1 cellular context compared by ENCODE assay signal in the genomic region with DNA sequence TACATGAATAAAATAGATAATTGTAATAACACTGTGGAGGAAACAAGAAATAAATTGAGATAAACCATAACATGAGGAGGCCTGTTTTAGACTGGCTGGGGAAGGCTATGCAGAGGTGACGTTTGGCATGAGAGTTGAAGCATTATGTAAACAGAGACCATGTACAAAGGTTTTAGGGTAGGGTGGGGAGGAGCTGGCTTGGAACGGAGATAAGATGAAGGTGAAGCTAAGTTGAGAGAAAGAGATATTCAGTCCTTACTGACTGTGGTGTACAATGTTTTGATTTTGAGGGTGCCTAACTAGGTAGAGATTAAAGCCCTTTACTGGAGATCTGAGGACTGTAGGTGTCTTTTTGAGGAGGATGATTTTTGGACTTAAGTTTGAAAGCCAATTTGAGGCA.
A peak's percentile ranks its signal among the peaks of the same experiment; 100 is the strongest.
TF ChIP-seq lines count a peak whose summit lies in the region.

No MANE protein-coding gene starts in this region.

TF ChIP-seq in K562, 482 proteins besides CTCF, POLR2A, EP300 and RAD21 (continued from another document):
- TF ChIP-seq, protein P1, sequence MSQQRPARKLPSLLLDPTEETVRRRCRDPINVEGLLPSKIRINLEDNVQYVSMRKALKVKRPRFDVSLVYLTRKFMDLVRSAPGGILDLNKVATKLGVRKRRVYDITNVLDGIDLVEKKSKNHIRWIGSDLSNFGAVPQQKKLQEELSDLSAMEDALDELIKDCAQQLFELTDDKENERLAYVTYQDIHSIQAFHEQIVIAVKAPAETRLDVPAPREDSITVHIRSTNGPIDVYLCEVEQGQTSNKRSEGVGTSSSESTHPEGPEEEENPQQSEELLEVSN (IDR thresholded peaks at IDR 0.05; ENCODE audit: borderline replicate concordance in 1 of 2, extremely low read depth in 1 of 2, insufficient read depth in 1 of 2, insufficient read length in 1 of 2, low read depth in 1 of 2, low read length in 1 of 2, poor library complexity in 1 of 2, severe bottlenecking in 1 of 2) = no peak
- no peak for TF ChIP-seq ZNF584 (CRISPR knock-in tag; IDR thresholded peaks at IDR 0.05; ENCODE audit: low read depth)
- peak; percentile 66 to 84 for TF ChIP-seq FOXK2 (conservative IDR thresholded peaks at IDR 0.05 in 1 of 2, IDR thresholded peaks at IDR 0.05 in 1 of 2; ENCODE audit: low read depth in 2 of 2)
- TF ChIP-seq, protein P2, sequence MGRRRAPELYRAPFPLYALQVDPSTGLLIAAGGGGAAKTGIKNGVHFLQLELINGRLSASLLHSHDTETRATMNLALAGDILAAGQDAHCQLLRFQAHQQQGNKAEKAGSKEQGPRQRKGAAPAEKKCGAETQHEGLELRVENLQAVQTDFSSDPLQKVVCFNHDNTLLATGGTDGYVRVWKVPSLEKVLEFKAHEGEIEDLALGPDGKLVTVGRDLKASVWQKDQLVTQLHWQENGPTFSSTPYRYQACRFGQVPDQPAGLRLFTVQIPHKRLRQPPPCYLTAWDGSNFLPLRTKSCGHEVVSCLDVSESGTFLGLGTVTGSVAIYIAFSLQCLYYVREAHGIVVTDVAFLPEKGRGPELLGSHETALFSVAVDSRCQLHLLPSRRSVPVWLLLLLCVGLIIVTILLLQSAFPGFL (CRISPR knock-in tag; IDR thresholded peaks at IDR 0.05) = no peak
- TF ChIP-seq, protein P3, sequence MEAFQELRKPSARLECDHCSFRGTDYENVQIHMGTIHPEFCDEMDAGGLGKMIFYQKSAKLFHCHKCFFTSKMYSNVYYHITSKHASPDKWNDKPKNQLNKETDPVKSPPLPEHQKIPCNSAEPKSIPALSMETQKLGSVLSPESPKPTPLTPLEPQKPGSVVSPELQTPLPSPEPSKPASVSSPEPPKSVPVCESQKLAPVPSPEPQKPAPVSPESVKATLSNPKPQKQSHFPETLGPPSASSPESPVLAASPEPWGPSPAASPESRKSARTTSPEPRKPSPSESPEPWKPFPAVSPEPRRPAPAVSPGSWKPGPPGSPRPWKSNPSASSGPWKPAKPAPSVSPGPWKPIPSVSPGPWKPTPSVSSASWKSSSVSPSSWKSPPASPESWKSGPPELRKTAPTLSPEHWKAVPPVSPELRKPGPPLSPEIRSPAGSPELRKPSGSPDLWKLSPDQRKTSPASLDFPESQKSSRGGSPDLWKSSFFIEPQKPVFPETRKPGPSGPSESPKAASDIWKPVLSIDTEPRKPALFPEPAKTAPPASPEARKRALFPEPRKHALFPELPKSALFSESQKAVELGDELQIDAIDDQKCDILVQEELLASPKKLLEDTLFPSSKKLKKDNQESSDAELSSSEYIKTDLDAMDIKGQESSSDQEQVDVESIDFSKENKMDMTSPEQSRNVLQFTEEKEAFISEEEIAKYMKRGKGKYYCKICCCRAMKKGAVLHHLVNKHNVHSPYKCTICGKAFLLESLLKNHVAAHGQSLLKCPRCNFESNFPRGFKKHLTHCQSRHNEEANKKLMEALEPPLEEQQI (IDR thresholded peaks at IDR 0.05) = 0 out of 2 replicates have a peak, but pooled peaks have one; percentile 47
- no peak for TF ChIP-seq ZNF3 (CRISPR knock-in tag; IDR thresholded peaks at IDR 0.05)
- TF ChIP-seq ZEB2 (IDR thresholded peaks at IDR 0.05) = peak; percentile 47; the same call in 1 of the 2 replicates
- peak; percentile 28; the same call in 1 of the 2 replicates for TF ChIP-seq CBFA2T2 (conservative IDR thresholded peaks at IDR 0.05)
- no peak for TF ChIP-seq ZNF41 (CRISPR knock-in tag; conservative IDR thresholded peaks at IDR 0.05)
- peak; percentile 69 for TF ChIP-seq CBFA2T3 (IDR thresholded peaks at IDR 0.05)
- peak; percentile 48; the same call in 1 of the 2 replicates for TF ChIP-seq NCOR1 (IDR thresholded peaks at IDR 0.05)
- TF ChIP-seq DPF2 (IDR thresholded peaks at IDR 0.05) = peak; percentile 49; the same call in 1 of the 2 replicates
- TF ChIP-seq SMARCA4 (IDR thresholded peaks at IDR 0.05) = peak; percentile 45; the same call in 1 of the 2 replicates
- TF ChIP-seq, protein P4, sequence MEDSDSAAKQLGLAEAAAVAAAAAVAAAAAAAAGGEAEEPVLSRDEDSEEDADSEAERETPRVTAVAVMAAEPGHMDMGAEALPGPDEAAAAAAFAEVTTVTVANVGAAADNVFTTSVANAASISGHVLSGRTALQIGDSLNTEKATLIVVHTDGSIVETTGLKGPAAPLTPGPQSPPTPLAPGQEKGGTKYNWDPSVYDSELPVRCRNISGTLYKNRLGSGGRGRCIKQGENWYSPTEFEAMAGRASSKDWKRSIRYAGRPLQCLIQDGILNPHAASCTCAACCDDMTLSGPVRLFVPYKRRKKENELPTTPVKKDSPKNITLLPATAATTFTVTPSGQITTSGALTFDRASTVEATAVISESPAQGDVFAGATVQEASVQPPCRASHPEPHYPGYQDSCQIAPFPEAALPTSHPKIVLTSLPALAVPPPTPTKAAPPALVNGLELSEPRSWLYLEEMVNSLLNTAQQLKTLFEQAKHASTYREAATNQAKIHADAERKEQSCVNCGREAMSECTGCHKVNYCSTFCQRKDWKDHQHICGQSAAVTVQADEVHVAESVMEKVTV (CRISPR knock-in tag; IDR thresholded peaks at IDR 0.05) = no peak
- TF ChIP-seq, protein P5, sequence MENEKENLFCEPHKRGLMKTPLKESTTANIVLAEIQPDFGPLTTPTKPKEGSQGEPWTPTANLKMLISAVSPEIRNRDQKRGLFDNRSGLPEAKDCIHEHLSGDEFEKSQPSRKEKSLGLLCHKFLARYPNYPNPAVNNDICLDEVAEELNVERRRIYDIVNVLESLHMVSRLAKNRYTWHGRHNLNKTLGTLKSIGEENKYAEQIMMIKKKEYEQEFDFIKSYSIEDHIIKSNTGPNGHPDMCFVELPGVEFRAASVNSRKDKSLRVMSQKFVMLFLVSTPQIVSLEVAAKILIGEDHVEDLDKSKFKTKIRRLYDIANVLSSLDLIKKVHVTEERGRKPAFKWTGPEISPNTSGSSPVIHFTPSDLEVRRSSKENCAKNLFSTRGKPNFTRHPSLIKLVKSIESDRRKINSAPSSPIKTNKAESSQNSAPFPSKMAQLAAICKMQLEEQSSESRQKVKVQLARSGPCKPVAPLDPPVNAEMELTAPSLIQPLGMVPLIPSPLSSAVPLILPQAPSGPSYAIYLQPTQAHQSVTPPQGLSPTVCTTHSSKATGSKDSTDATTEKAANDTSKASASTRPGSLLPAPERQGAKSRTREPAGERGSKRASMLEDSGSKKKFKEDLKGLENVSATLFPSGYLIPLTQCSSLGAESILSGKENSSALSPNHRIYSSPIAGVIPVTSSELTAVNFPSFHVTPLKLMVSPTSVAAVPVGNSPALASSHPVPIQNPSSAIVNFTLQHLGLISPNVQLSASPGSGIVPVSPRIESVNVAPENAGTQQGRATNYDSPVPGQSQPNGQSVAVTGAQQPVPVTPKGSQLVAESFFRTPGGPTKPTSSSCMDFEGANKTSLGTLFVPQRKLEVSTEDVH (IDR thresholded peaks at IDR 0.05; ENCODE audit: low read depth, partially characterized antibody) = no peak
- TF ChIP-seq FOXA3 (CRISPR knock-in tag; conservative IDR thresholded peaks at IDR 0.05 in 1 of 2, IDR thresholded peaks at IDR 0.05 in 1 of 2) = peak in 1 of 2 experiments; percentile 60; a peak in 2 of 4 replicates
- TF ChIP-seq RCOR1 (IDR thresholded peaks at IDR 0.05; ENCODE audit: borderline replicate concordance in 1 of 2, low read depth in 2 of 2, low read length in 2 of 2) = 0 out of 4 replicates have a peak, but pooled peaks of 1 of the 2 experiments have one; percentile 20
- no peak for TF ChIP-seq ZKSCAN1 (IDR thresholded peaks at IDR 0.05; ENCODE audit: low read depth, low read length)
- TF ChIP-seq, protein P6, sequence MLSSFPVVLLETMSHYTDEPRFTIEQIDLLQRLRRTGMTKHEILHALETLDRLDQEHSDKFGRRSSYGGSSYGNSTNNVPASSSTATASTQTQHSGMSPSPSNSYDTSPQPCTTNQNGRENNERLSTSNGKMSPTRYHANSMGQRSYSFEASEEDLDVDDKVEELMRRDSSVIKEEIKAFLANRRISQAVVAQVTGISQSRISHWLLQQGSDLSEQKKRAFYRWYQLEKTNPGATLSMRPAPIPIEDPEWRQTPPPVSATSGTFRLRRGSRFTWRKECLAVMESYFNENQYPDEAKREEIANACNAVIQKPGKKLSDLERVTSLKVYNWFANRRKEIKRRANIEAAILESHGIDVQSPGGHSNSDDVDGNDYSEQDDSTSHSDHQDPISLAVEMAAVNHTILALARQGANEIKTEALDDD (IDR thresholded peaks at IDR 0.05) = peak; percentile 81
- TF ChIP-seq ARID1B (IDR thresholded peaks at IDR 0.05) = peak; percentile 43; the same call in 1 of the 2 replicates
- 0 out of 4 replicates have a peak, but pooled peaks of 1 of the 2 experiments have one; percentile 34 for TF ChIP-seq HDAC1 (IDR thresholded peaks at IDR 0.05)
